ENCODE assay signal across 8 cellular contexts in genomic region chrX:44542567-44543325, GRCh38. TPM values are rescaled to one million over a fixed set of nuclear protein-coding genes. Genes with fewer than 3 reads are reported as not detected.
DNase-seq lines count a peak whose midpoint lies in the region; ATAC-seq and TF ChIP-seq lines count a peak whose summit lies in the region.

FUNDC1 (minus strand) TSS chrX:44542859; CDS start chrX:44542832, 27 bp downstream.

- in situ Hi-C loops in IMR-90 (cut with MboI; ENCODE audit: low sequenced_read_pairs): no loop called here

- WGBS in IMR-90 (ENCODE audit: extremely low coverage in 2 of 2, insufficient read length in 1 of 2), 2 experiments: 37% methylated on average over 2 of the region's 35 CpGs; no CpG with 5 or more reads in 1 of the 2 experiments

- H3K27ac ChIP-seq in IMR-90 (ENCODE audit: insufficient read depth, low read length): peak within 1 kb of the TSS; percentile 85
- peak within 1 kb of the TSS; percentile 55 to 63 for H3K27ac ChIP-seq in mucosa of rectum (ENCODE audit: low read depth in 2 of 2, low read length in 2 of 2)

- H4K8ac ChIP-seq in IMR-90 (ENCODE audit: low read depth in 2 of 2, low read length in 2 of 2): peak within 1 kb of the TSS; percentile 92 to 100

- H3K9ac ChIP-seq in IMR-90 (ENCODE audit: low read depth, low read length): peak within 1 kb of the TSS; percentile 88
- H3K9ac ChIP-seq in mucosa of rectum (ENCODE audit: low read depth in 1 of 2, low read length in 2 of 2): peak within 1 kb of the TSS; percentile 81 to 87

- peak within 1 kb of the TSS; percentile 60 for H2AK5ac ChIP-seq in IMR-90 (ENCODE audit: low read depth, low read length)

- H2BK15ac ChIP-seq in IMR-90 (ENCODE audit: low read depth, low read length): peak within 1 kb of the TSS; percentile 76; the same call in 1 of the 3 replicates

- TF ChIP-seq CTCF in IMR-90 (conservative IDR thresholded peaks at IDR 0.05; ENCODE audit: low read depth, low read length) (peak; percentile 40; the same call in 1 of the 2 replicates), epithelial cell of proximal tubule (conservative IDR thresholded peaks at IDR 0.05; ENCODE audit: low read depth, low read length) (peak; percentile 48)

- peak within 1 kb of the TSS; percentile 92 for H2AFZ ChIP-seq in IMR-90 (replicated peaks; ENCODE audit: low read length, poor library complexity)

- intact Hi-C loops in IMR-90 (cut with micrococcal nuclease): loop anchor here (2.0 to 10.0 kb wide), 4 partner anchors 300 to 585 kb away; partner anchors contain the start of gene KDM6A

- dilution Hi-C loops in IMR-90 (cut with HindIII; ENCODE audit: low sequenced_read_pairs, unreplicated experiment): no loop called here

- H3K27me3 ChIP-seq in IMR-90 (ENCODE audit: control insufficient read depth, insufficient read depth, low read length): no peaks in the 10 kb centered on the region
- no peaks in the 10 kb centered on the region for H3K27me3 ChIP-seq in mucosa of rectum (ENCODE audit: control insufficient read depth in 2 of 2, insufficient read depth in 2 of 2, low read length in 2 of 2)

- POLR2A ChIA-PET in IMR-90 (lab: Charles Lee; ENCODE audit: unreplicated experiment): no interaction called here

- H3K4ac ChIP-seq in IMR-90 (ENCODE audit: low read depth, low read length): peak within 1 kb of the TSS; percentile 93

- peak within 1 kb of the TSS; percentile 66 for H4K91ac ChIP-seq in IMR-90 (ENCODE audit: insufficient read depth, low read depth, low read length)

- H2BK5ac ChIP-seq in IMR-90 (ENCODE audit: low read depth, low read length, poor library complexity, severe bottlenecking): peak within 1 kb of the TSS; percentile 77

- CTCF ChIA-PET in IMR-90 (lab: Yijun Ruan, JAX): no interaction called here

- H3K4me2 ChIP-seq in IMR-90 (ENCODE audit: low read depth, low read length): peak within 1 kb of the TSS; percentile 75

- no peaks in the 10 kb centered on the region for H3K9me1 ChIP-seq in IMR-90 (ENCODE audit: insufficient read depth, low read length)

- no peaks in the 10 kb centered on the region for H4K20me1 ChIP-seq in IMR-90 (ENCODE audit: insufficient read depth, low read length)

- peak; percentile 27; the same call in 1 of the 2 replicates for TF ChIP-seq RAD21 in IMR-90 (IDR thresholded peaks at IDR 0.05; ENCODE audit: low read length)

- H3K4me1 ChIP-seq in IMR-90 (ENCODE audit: control insufficient read depth, insufficient read depth, low read length) (no peaks in the 10 kb centered on the region), mucosa of rectum (ENCODE audit: control insufficient read depth in 2 of 2, insufficient read depth in 2 of 2, low read length in 2 of 2) (peaks cover 5 to 8% of the 10 kb centered on the region in 2 donors)

- H3K14ac ChIP-seq in IMR-90 (replicated peaks; ENCODE audit: low read depth, low read length): peak within 1 kb of the TSS; percentile 85

- H3K79me1 ChIP-seq in IMR-90 (ENCODE audit: low read depth in 1 of 2, low read length in 2 of 2): peaks cover 3 to 10% of the 10 kb centered on the region in 2 experiments; a peak in 2 of 4 replicates

- H2AK9ac ChIP-seq in IMR-90 (replicated peaks; ENCODE audit: low read depth, low read length, poor library complexity): peak within 1 kb of the TSS; percentile 84

- peak; percentile 43; the same call in 1 of the 2 replicates for TF ChIP-seq POLR2A in IMR-90 (IDR thresholded peaks at IDR 0.05; ENCODE audit: low read depth, low read length)

- H3K23ac ChIP-seq in IMR-90 (ENCODE audit: low read depth, low read length): peak within 1 kb of the TSS; percentile 53

- H2BK20ac ChIP-seq in IMR-90 (ENCODE audit: low read depth, low read length): no peak within 1 kb of the TSS; the same call in 1 of the 2 replicates

- H2BK120ac ChIP-seq in IMR-90 (ENCODE audit: low read depth, low read length): peak within 1 kb of the TSS; percentile 42; the same call in 1 of the 2 replicates

- H3K4me3 ChIP-seq in IMR-90 (ENCODE audit: insufficient read depth, low read depth, low read length) (peak within 1 kb of the TSS; percentile 81), epithelial cell of proximal tubule (ENCODE audit: low read depth, low read length) (peak within 1 kb of the TSS; percentile 76), mucosa of rectum (ENCODE audit: low read length in 2 of 2) (peak within 1 kb of the TSS; percentile 85)

- H3K18ac ChIP-seq in IMR-90 (ENCODE audit: low read depth, low read length): peak within 1 kb of the TSS; percentile 50

- ATAC-seq in GM21528 (IDR thresholded peaks at IDR 0.05; ENCODE audit: low FRiP score, unreplicated experiment): peak; percentile 97
- ATAC-seq in IMR-90 (ENCODE audit: low read depth): peak; percentile 99

- DNase-seq in DMS114 treated with DMSO at 0.1 percent for 48 hours (lab: John Stamatoyannopoulos, UW; ENCODE audit: unreplicated experiment) (peak; percentile 88), IMR-90 (peak; percentile 91), OCI-M2 (lab: John Stamatoyannopoulos, UW; ENCODE audit: unreplicated experiment) (peak; percentile 59), epithelial cell of proximal tubule (ENCODE audit: low read depth) (peak; percentile 47)
- peak; percentile 94 for DNase-seq in activated T-cell treated with anti-CD3 and anti-CD28 coated beads, Interleukin-2, amount 50 U/mL, for 1 hour
- DNase-seq in stimulated activated CD8-positive, alpha-beta memory T cell treated with anti-CD3 and anti-CD28 coated beads, Interleukin-4, amount 100 ng/mL, for 48 hours: peak; percentile 91

- no peaks in the 10 kb centered on the region for H3K9me3 ChIP-seq in IMR-90 (ENCODE audit: control insufficient read depth, insufficient read depth, low read length)
- H3K9me3 ChIP-seq in mucosa of rectum (ENCODE audit: control insufficient read depth in 2 of 2, low read length in 2 of 2): no peaks in the 10 kb centered on the region

- H3K56ac ChIP-seq in IMR-90 (ENCODE audit: extremely low read depth, insufficient read depth, low read length): peak within 1 kb of the TSS; percentile 68

- peak within 1 kb of the TSS; percentile 85 for H4K5ac ChIP-seq in IMR-90 (ENCODE audit: low read depth, low read length)

- no TSS peak for BruUV-seq in IMR-90 (replicated peaks; lab: Mats Ljungman, UMichigan)

- H3K36me3 ChIP-seq in IMR-90 (ENCODE audit: control insufficient read depth, insufficient read depth, low read length) (peaks cover 4% of the 10 kb centered on the region), mucosa of rectum (ENCODE audit: control insufficient read depth in 2 of 2, insufficient read depth in 2 of 2, low read length in 2 of 2) (no peaks in the 10 kb centered on the region)

TF ChIP-seq in IMR-90, 13 proteins besides CTCF, POLR2A, EP300 and RAD21:
- TF ChIP-seq MAZ (IDR thresholded peaks at IDR 0.05; ENCODE audit: borderline replicate concordance, low read depth, low read length) (peak; percentile 80; the same call in 1 of the 2 replicates), CEBPB (IDR thresholded peaks at IDR 0.05; ENCODE audit: low read depth, low read length) (no peak)

RNA-seq across cellular contexts. Expression of gene FUNDC1, which starts in this region (rescaled TPM):
- total RNA-seq in IMR-90 (2012; rRNA removed) (8.6 and 13.6 TPM in 2 replicates), epithelial cell of proximal tubule (15.9 and 22.2 TPM in 2 replicates)
- polyA plus RNA-seq in IMR-90 (2012; rRNA removed): 10.1 and 13.1 TPM in 2 replicates
- polyA plus RNA-seq in IMR-90 (2012; cell fraction: cytosol; rRNA removed): 3.0 and 5.4 TPM in 2 replicates
- 0.58 and 3.7 TPM in 2 replicates for polyA plus RNA-seq in IMR-90 (2012; cell fraction: nucleus; rRNA removed; ENCODE audit: low replicate concordance)

Comparison
In these comparisons a context has a peak if more than half of its experiments do, and no peak if none do; other contexts are left out.
1. Peak in every context shown above with its lines: DNase-seq, ATAC-seq, H3K4me3 ChIP-seq and H3K27ac ChIP-seq.